1 cellular context compared by ENCODE assay signal in genomic region chr20:63863798-63864544, GRCh38.
TF ChIP-seq lines count a peak whose summit lies in the region.

No MANE protein-coding gene starts in this region.

TF ChIP-seq in K562, 482 proteins besides CTCF, POLR2A, EP300 and RAD21 (continued from another document and continues in another):
- TF ChIP-seq REST (CRISPR knock-in tag; IDR thresholded peaks at IDR 0.05; ENCODE audit: low read depth) (0 out of 2 replicates have a peak, but pooled peaks have one; percentile 50), CBX8 (IDR thresholded peaks at IDR 0.05; ENCODE audit: borderline replicate concordance, extremely low read depth, low read depth, low read length, poor library complexity, severe bottlenecking) (no peak), CCAR2 (IDR thresholded peaks at IDR 0.05; ENCODE audit: low read depth, low read length) (no peak), FUS (optimal IDR thresholded peaks at IDR 0.05; ENCODE audit: low read depth, low read length) (no peak), ZFP1 (CRISPR knock-in tag; IDR thresholded peaks at IDR 0.05) (no peak), PRMT5 (CRISPR knock-in tag; IDR thresholded peaks at IDR 0.05) (no peak), MYNN (IDR thresholded peaks at IDR 0.05) (no peak), MYNN (CRISPR knock-in tag; IDR thresholded peaks at IDR 0.05) (no peak), ZNF76 (CRISPR knock-in tag; IDR thresholded peaks at IDR 0.05; ENCODE audit: borderline replicate concordance) (no peak), VEZF1 (CRISPR knock-in tag; IDR thresholded peaks at IDR 0.05) (peak; percentile 62), DPF2 (IDR thresholded peaks at IDR 0.05) (no peak), HBP1 (CRISPR knock-in tag; IDR thresholded peaks at IDR 0.05) (no peak), SMARCA5 (IDR thresholded peaks at IDR 0.05) (no peak; the same call in 1 of the 2 replicates), BCLAF1 (IDR thresholded peaks at IDR 0.05; ENCODE audit: borderline replicate concordance in 1 of 2, control insufficient read depth in 1 of 2, low read depth in 2 of 2, low read length in 1 of 2) (no peak), DACH1 (IDR thresholded peaks at IDR 0.05; ENCODE audit: partially characterized antibody) (no peak), ZNF311 (CRISPR knock-in tag; IDR thresholded peaks at IDR 0.05) (no peak), POLR2B (IDR thresholded peaks at IDR 0.05; ENCODE audit: low read depth, partially characterized antibody) (peak; percentile 16), SMARCB1 (IDR thresholded peaks at IDR 0.05; ENCODE audit: insufficient read length, low read depth) (no peak), NKRF (IDR thresholded peaks at IDR 0.05; ENCODE audit: borderline replicate concordance) (no peak), YBX1 (IDR thresholded peaks at IDR 0.05) (no peak), ETS1 (conservative IDR thresholded peaks at IDR 0.05; ENCODE audit: control insufficient read depth, low read depth, low read length) (no peak; the same call in 1 of the 2 replicates), HLTF (IDR thresholded peaks at IDR 0.05) (no peak), SOX6 (IDR thresholded peaks at IDR 0.05) (peak; percentile 70), TAF9B (IDR thresholded peaks at IDR 0.05; ENCODE audit: partially characterized antibody) (no peak), KHSRP (IDR thresholded peaks at IDR 0.05) (no peak), BRCA1 (IDR thresholded peaks at IDR 0.05) (no peak), BRCA1 (CRISPR knock-in tag; IDR thresholded peaks at IDR 0.05) (no peak), ZNF717 (CRISPR knock-in tag; IDR thresholded peaks at IDR 0.05) (no peak), GMEB1 (CRISPR knock-in tag; IDR thresholded peaks at IDR 0.05) (no peak), DLX4 (CRISPR knock-in tag; IDR thresholded peaks at IDR 0.05) (no peak), GTF2F1 (IDR thresholded peaks at IDR 0.05; ENCODE audit: low read depth, low read length) (no peak), ZEB2 (IDR thresholded peaks at IDR 0.05) (no peak), ZNF511 (CRISPR knock-in tag; IDR thresholded peaks at IDR 0.05) (no peak; the same call in none of the 2 replicates), MED1 (CRISPR knock-in tag; IDR thresholded peaks at IDR 0.05; ENCODE audit: borderline replicate concordance) (no peak), TEAD4 (IDR thresholded peaks at IDR 0.05; ENCODE audit: low read length) (no peak), TEAD4 (CRISPR knock-in tag; IDR thresholded peaks at IDR 0.05; ENCODE audit: borderline replicate concordance) (no peak), BMI1 (IDR thresholded peaks at IDR 0.05; ENCODE audit: low read length) (no peak)
- TF ChIP-seq, protein P1, sequence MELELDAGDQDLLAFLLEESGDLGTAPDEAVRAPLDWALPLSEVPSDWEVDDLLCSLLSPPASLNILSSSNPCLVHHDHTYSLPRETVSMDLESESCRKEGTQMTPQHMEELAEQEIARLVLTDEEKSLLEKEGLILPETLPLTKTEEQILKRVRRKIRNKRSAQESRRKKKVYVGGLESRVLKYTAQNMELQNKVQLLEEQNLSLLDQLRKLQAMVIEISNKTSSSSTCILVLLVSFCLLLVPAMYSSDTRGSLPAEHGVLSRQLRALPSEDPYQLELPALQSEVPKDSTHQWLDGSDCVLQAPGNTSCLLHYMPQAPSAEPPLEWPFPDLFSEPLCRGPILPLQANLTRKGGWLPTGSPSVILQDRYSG (tag; conservative IDR thresholded peaks at IDR 0.05; ENCODE audit: low read depth), result no peak
- TF ChIP-seq, protein P2, sequence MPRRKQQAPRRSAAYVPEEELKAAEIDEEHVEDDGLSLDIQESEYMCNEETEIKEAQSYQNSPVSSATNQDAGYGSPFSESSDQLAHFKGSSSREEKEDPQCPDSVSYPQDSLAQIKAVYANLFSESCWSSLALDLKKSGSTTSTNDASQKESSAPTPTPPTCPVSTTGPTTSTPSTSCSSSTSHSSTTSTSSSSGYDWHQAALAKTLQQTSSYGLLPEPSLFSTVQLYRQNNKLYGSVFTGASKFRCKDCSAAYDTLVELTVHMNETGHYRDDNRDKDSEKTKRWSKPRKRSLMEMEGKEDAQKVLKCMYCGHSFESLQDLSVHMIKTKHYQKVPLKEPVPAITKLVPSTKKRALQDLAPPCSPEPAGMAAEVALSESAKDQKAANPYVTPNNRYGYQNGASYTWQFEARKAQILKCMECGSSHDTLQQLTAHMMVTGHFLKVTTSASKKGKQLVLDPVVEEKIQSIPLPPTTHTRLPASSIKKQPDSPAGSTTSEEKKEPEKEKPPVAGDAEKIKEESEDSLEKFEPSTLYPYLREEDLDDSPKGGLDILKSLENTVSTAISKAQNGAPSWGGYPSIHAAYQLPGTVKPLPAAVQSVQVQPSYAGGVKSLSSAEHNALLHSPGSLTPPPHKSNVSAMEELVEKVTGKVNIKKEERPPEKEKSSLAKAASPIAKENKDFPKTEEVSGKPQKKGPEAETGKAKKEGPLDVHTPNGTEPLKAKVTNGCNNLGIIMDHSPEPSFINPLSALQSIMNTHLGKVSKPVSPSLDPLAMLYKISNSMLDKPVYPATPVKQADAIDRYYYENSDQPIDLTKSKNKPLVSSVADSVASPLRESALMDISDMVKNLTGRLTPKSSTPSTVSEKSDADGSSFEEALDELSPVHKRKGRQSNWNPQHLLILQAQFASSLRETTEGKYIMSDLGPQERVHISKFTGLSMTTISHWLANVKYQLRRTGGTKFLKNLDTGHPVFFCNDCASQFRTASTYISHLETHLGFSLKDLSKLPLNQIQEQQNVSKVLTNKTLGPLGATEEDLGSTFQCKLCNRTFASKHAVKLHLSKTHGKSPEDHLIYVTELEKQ (CRISPR knock-in tag; IDR thresholded peaks at IDR 0.05), result no peak
- TF ChIP-seq, protein P3, sequence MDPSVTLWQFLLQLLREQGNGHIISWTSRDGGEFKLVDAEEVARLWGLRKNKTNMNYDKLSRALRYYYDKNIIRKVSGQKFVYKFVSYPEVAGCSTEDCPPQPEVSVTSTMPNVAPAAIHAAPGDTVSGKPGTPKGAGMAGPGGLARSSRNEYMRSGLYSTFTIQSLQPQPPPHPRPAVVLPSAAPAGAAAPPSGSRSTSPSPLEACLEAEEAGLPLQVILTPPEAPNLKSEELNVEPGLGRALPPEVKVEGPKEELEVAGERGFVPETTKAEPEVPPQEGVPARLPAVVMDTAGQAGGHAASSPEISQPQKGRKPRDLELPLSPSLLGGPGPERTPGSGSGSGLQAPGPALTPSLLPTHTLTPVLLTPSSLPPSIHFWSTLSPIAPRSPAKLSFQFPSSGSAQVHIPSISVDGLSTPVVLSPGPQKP (CRISPR knock-in tag; IDR thresholded peaks at IDR 0.05), result no peak
